Comparison of ENCODE assay signal across 24 cellular contexts in genomic region chr7:102967798-102968197, GRCh38. TPM values are rescaled to one million over a fixed set of nuclear protein-coding genes. Genes with fewer than 3 reads are reported as not detected.
DNase-seq lines count a peak whose midpoint lies in the region; ATAC-seq and TF ChIP-seq lines count a peak whose summit lies in the region.
"Had no signal": no experiment of that assay in that cellular context is flagged by ENCODE, and none has a peak within 500 bp of the region (broad histone marks: within the 10 kb centered on the region; RNA-seq: fewer than 3 reads in every experiment).

No MANE protein-coding gene starts in this region.

- ATAC-seq in HG03039 (IDR thresholded peaks at IDR 0.05; ENCODE audit: unreplicated experiment) = no peak
- ATAC-seq: natural killer cell; stimulated activated naive CD8-positive, alpha-beta T cell treated with anti-CD3 and anti-CD28 coated beads, Interleukin-15, amount 100 ng/mL, for 72 hours had no signal

- POLR2A ChIA-PET in AG04449 (lab: Yijun Ruan, JAX) = no interaction called here

- DNase-seq in AG04449 (ENCODE audit: low read depth, low spot score) (peak; percentile 23), LHCN-M2 (ENCODE audit: low read depth) (peak; percentile 76), choroid plexus epithelial cell (ENCODE audit: low read depth) (peak; percentile 79), iris pigment epithelial cell (ENCODE audit: low read depth) (peak; percentile 83), DMS53 (lab: John Stamatoyannopoulos, UW) (no peak), cerebellar nuclear complex (lab: John Stamatoyannopoulos, UW) (no peak), D341Med (ENCODE audit: low spot score) (no peak)
- DNase-seq: 8988T; activated CD4-positive, alpha-beta T cell treated with anti-CD3 and anti-CD28 coated beads for 4 hours; activated naive CD8-positive, alpha-beta T cell treated with anti-CD3 and anti-CD28 coated beads, Interleukin-2, amount 10 ng/mL, durations not matched to agents 7 days and 5 days; caudate nucleus; esophagus squamous epithelium; hippocampal formation; kidney; natural killer cell; NCI-H1048; NCI-H1930; NCI-H446 treated with DMSO at 0.1 percent for 48 hours; stimulated activated CD4-positive, alpha-beta T cell treated with anti-CD3 and anti-CD28 coated beads, Interleukin-2, amount 100 ng/mL, for 48 hours; stimulated activated naive CD8-positive, alpha-beta T cell treated with anti-CD3 and anti-CD28 coated beads, Interleukin-15, amount 100 ng/mL, for 72 hours; transverse colon had no signal

- no peak for TF ChIP-seq CTCF in AG04449 (IDR thresholded peaks at IDR 0.05; ENCODE audit: insufficient read depth, low read length, missing control alignments)
- no peak for TF ChIP-seq CTCF in choroid plexus epithelial cell (conservative IDR thresholded peaks at IDR 0.05; ENCODE audit: low read depth, low read length)

- CTCF ChIA-PET in AG04449 (lab: Yijun Ruan, JAX) = interaction anchor here (1.9 kb wide), 1 partner anchor 95 kb away, joined by 5 read pairs; no protein-coding TSS in a partner anchor

- H3K4me3 ChIP-seq in AG04449 (ENCODE audit: low read depth, low read length) (no peak overlapping the region), choroid plexus epithelial cell (ENCODE audit: low read depth, low read length) (no peak overlapping the region)
- H3K4me3 ChIP-seq: esophagus squamous epithelium, skin epidermis, transverse colon had no signal

RNA-seq across cellular contexts. Expression of gene LRRC17, which starts 55.0 kb away (rescaled TPM):
- total RNA-seq in LHCN-M2 (2014; rRNA removed) = 1,139 and 1,308 TPM in 2 replicates
- polyA plus RNA-seq in LHCN-M2 (2012) = 473 TPM
- total RNA-seq: activated naive CD8-positive, alpha-beta T cell treated with anti-CD3 and anti-CD28 coated beads, Interleukin-2, amount 10 ng/mL, durations not matched to agents 7 days and 5 days; activated T-helper 2 cell treated with anti-CD3 and anti-CD28 coated beads, Interferon-gamma antibody, Interleukin-2, Interleukin-4, amounts not matched to agents 10 μg/mL and 5 μg/mL and 100 μg/mL, durations not matched to agents 14 hours and 24 hours and 36 hours had no signal

Comparison
In these comparisons a context has a peak if more than half of its experiments do, and no peak if none do; other contexts are left out.
1. DNase-seq: peak in AG04449 (single experiment), LHCN-M2 (single experiment), choroid plexus epithelial cell (single experiment) and iris pigment epithelial cell (single experiment); none in DMS53 (single experiment), cerebellar nuclear complex (0 of 2) and D341Med (single experiment).